In the genomic region with DNA sequence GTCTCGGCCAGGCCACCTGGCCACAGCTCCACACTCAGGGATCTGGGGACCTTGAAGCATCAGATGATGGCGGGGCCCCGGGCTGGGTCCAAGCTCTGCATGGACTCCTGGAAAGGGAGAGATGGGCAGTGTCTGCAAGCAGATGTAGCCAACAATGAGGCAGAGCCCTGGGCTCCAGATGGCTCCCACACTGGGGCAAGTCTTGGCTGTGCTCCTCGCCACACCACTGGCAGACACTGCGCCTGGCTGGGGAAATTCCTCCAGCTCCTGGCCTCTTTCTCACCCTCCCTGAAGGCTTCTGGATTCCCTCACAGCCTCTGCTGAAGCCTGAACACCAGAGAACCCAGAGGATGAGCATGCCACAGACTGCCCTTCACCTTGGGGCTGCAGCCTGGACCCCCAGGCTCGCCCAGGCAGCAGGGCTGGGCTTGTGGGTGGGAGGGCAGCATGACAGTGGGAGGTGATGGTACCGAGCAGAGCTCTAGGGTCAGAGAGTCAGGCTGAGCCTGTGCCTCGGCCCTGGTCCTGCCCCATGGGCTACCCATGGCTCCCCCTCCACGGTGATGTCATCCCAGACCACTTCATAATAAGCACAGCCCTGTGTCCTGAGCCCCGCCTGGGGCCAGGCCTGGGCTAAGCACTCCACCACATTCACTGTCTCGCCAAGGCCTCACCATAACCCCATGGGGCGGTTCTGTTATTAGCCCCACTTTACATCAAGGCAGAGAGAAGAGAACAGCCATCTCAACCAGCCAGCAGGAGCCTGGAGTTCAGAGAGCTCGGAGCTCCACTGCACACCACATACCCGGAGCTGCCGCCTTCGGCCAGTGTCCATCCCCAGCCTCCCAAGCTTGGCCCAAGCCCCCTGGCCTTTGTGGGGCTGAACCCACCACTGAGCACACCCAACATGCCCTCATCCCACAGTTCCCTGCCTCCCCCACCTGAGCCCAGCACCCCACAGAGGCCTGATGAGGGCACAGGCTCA, we compare ENCODE assay signal across 1 cellular context.
TF ChIP-seq lines count a peak whose summit lies in the region.

No MANE protein-coding gene starts in this region.

TF ChIP-seq in HepG2, 621 proteins besides CTCF, POLR2A, EP300 and RAD21 (continued from another document):
- no peak for TF ChIP-seq TIGD3 (CRISPR knock-in tag; IDR thresholded peaks at IDR 0.05; ENCODE audit: borderline replicate concordance)
- TF ChIP-seq HOXA9 (CRISPR knock-in tag; IDR thresholded peaks at IDR 0.05; ENCODE audit: borderline replicate concordance) = no peak
- no peak for TF ChIP-seq RNF2 (conservative IDR thresholded peaks at IDR 0.05; ENCODE audit: low read depth)
- TF ChIP-seq STAG1 (CRISPR knock-in tag; IDR thresholded peaks at IDR 0.05) = no peak
- no peak for TF ChIP-seq SOX6 (IDR thresholded peaks at IDR 0.05)
- no peak for TF ChIP-seq SOX6 (CRISPR knock-in tag; IDR thresholded peaks at IDR 0.05)
- TF ChIP-seq ZBED4 (CRISPR knock-in tag; IDR thresholded peaks at IDR 0.05; ENCODE audit: borderline replicate concordance) = no peak
- no peak for TF ChIP-seq THYN1 (CRISPR knock-in tag; IDR thresholded peaks at IDR 0.05; ENCODE audit: borderline replicate concordance, low read depth)
- TF ChIP-seq SMAD3 (CRISPR knock-in tag; IDR thresholded peaks at IDR 0.05) = no peak
- TF ChIP-seq YEATS4 (CRISPR knock-in tag; IDR thresholded peaks at IDR 0.05; ENCODE audit: borderline replicate concordance) = no peak
- TF ChIP-seq ZNF770 (CRISPR knock-in tag; IDR thresholded peaks at IDR 0.05) = no peak
- TF ChIP-seq REL (CRISPR knock-in tag; conservative IDR thresholded peaks at IDR 0.05) = no peak
- TF ChIP-seq ZNF781 (CRISPR knock-in tag; IDR thresholded peaks at IDR 0.05; ENCODE audit: borderline replicate concordance, not compliant biosample characterization) = no peak
- TF ChIP-seq, protein P1, sequence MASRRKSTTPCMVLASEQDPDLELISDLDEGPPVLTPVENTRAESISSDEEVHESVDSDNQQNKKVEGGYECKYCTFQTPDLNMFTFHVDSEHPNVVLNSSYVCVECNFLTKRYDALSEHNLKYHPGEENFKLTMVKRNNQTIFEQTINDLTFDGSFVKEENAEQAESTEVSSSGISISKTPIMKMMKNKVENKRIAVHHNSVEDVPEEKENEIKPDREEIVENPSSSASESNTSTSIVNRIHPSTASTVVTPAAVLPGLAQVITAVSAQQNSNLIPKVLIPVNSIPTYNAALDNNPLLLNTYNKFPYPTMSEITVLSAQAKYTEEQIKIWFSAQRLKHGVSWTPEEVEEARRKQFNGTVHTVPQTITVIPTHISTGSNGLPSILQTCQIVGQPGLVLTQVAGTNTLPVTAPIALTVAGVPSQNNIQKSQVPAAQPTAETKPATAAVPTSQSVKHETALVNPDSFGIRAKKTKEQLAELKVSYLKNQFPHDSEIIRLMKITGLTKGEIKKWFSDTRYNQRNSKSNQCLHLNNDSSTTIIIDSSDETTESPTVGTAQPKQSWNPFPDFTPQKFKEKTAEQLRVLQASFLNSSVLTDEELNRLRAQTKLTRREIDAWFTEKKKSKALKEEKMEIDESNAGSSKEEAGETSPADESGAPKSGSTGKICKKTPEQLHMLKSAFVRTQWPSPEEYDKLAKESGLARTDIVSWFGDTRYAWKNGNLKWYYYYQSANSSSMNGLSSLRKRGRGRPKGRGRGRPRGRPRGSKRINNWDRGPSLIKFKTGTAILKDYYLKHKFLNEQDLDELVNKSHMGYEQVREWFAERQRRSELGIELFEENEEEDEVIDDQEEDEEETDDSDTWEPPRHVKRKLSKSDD (CRISPR knock-in tag; IDR thresholded peaks at IDR 0.05; ENCODE audit: low read depth) = no peak
